In genomic region chr1:183804916-183805734, GRCh38 we compare ENCODE assay signal across 8 cellular contexts. TPM values are rescaled to one million over a fixed set of nuclear protein-coding genes. Genes with fewer than 3 reads are reported as not detected.
A peak's percentile ranks its signal among the peaks of the same experiment; 100 is the strongest.
DNase-seq lines count a peak whose midpoint lies in the region; ATAC-seq and TF ChIP-seq lines count a peak whose summit lies in the region.

Gene RGL1, plus strand, starts transcription at chr1:183805120. Its CDS starts 178 bp downstream, at chr1:183805298.

- POLR2A ChIA-PET in GM10248 (lab: Yijun Ruan, JAX): no interaction called here

- peak within 1 kb of the TSS; percentile 75 for H3K4me3 Mint-ChIP-seq in stimulated activated effector memory CD8-positive, alpha-beta T cell treated with anti-CD3 and anti-CD28 coated beads, Interleukin-12 subunit alpha, Interleukin-12 subunit beta, amount 100 ng/mL, for 72 hours

- peak within 1 kb of the TSS; percentile 78 for H3K4me3 ChIP-seq in endocrine pancreas (ENCODE audit: control insufficient read depth, insufficient read depth, low read length)

- H3K27ac Mint-ChIP-seq in stimulated activated effector memory CD8-positive, alpha-beta T cell treated with anti-CD3 and anti-CD28 coated beads, Interleukin-12 subunit alpha, Interleukin-12 subunit beta, amount 100 ng/mL, for 72 hours: no peak within 1 kb of the TSS

- no peaks in the 10 kb centered on the region for H3K36me3 Mint-ChIP-seq in stimulated activated effector memory CD8-positive, alpha-beta T cell treated with anti-CD3 and anti-CD28 coated beads, Interleukin-12 subunit alpha, Interleukin-12 subunit beta, amount 100 ng/mL, for 72 hours

- H3K27me3 ChIP-seq in endocrine pancreas (ENCODE audit: control insufficient read depth, insufficient read depth, low read length): no peaks in the 10 kb centered on the region

- no peaks in the 10 kb centered on the region for H3K36me3 ChIP-seq in endocrine pancreas (ENCODE audit: control insufficient read depth, insufficient read depth, low read length)

- peaks cover 10% of the 10 kb centered on the region for H3K9me3 Mint-ChIP-seq in stimulated activated effector memory CD8-positive, alpha-beta T cell treated with anti-CD3 and anti-CD28 coated beads, Interleukin-12 subunit alpha, Interleukin-12 subunit beta, amount 100 ng/mL, for 72 hours

- peak within 1 kb of the TSS; percentile 34 for H3K9ac ChIP-seq in endocrine pancreas (ENCODE audit: control insufficient read depth, insufficient read depth, low read length)

- DNase-seq in GM10248 (ENCODE audit: extremely low spot score): peak; percentile 58
- DNase-seq in H4 (ENCODE audit: low spot score): peak; percentile 72
- DNase-seq in NCI-H1048 (lab: John Stamatoyannopoulos, UW): peak; percentile 86
- DNase-seq in activated CD4-positive, alpha-beta T cell treated with anti-CD3 and anti-CD28 coated beads, Interleukin-2, amount 50 U/mL, for 24 hours (ENCODE audit: low read depth in 1 of 2, low spot score in 1 of 2): peak; percentile 1 to 3
- peak; percentile 87 for DNase-seq in medulla oblongata (ENCODE audit: extremely low spot score)
- DNase-seq in stimulated activated effector memory CD8-positive, alpha-beta T cell treated with anti-CD3 and anti-CD28 coated beads, Interleukin-12 subunit alpha, Interleukin-12 subunit beta, amount 100 ng/mL, for 72 hours (ENCODE audit: low spot score in 2 of 2): peak in 1 of 2 donors; percentile 53
- no peak for DNase-seq in 8988T

- H3K9me3 ChIP-seq in endocrine pancreas (ENCODE audit: control insufficient read depth, low read length): peaks cover 2% of the 10 kb centered on the region

- ATAC-seq in stimulated activated effector memory CD8-positive, alpha-beta T cell treated with anti-CD3 and anti-CD28 coated beads, Interleukin-12 subunit alpha, Interleukin-12 subunit beta, amount 100 ng/mL, for 72 hours: peak; percentile 63

- peaks cover 7% of the 10 kb centered on the region for H3K4me1 Mint-ChIP-seq in stimulated activated effector memory CD8-positive, alpha-beta T cell treated with anti-CD3 and anti-CD28 coated beads, Interleukin-12 subunit alpha, Interleukin-12 subunit beta, amount 100 ng/mL, for 72 hours

- CTCF ChIA-PET in GM10248 (lab: Yijun Ruan, JAX): interaction anchor here (1.0 kb wide), 1 partner anchor 120 kb away, joined by 3 read pairs; no protein-coding TSS in a partner anchor

- no peak for TF ChIP-seq CTCF in GM10248 (IDR thresholded peaks at IDR 0.05; ENCODE audit: control extremely low read depth, extremely low read depth, low read depth, missing control alignments)

- H3K4me1 ChIP-seq in endocrine pancreas (ENCODE audit: control insufficient read depth, insufficient read depth, low read length): no peaks in the 10 kb centered on the region

RNA-seq across cellular contexts. Expression of gene RGL1, which starts in this region (rescaled TPM):
- 14.9 and 18.7 TPM in 2 replicates for total RNA-seq in H4 (2014; rRNA removed; shearing (Covaris generic))
